ENCODE assay signal across 1 cellular context in genomic region chr2:9401059-9401547, GRCh38.
TF ChIP-seq lines count a peak whose summit lies in the region.

No MANE protein-coding gene starts in this region.

TF ChIP-seq in GM23338, 12 proteins besides CTCF, POLR2A, EP300 and RAD21 (continued from another document):
- no peak for TF ChIP-seq REST (IDR thresholded peaks at IDR 0.05; ENCODE audit: unreplicated experiment)
- no peak for TF ChIP-seq NANOG (IDR thresholded peaks at IDR 0.05; ENCODE audit: borderline replicate concordance)
- no peak for TF ChIP-seq JUNB (IDR thresholded peaks at IDR 0.05; ENCODE audit: unreplicated experiment)
- no peak for TF ChIP-seq EZH2 (IDR thresholded peaks at IDR 0.05; ENCODE audit: low read depth, unreplicated experiment)
- no peak for TF ChIP-seq ZNF114 (CRISPR knock-in tag; IDR thresholded peaks at IDR 0.05)
- no peak for TF ChIP-seq ETS1 (IDR thresholded peaks at IDR 0.05)
- TF ChIP-seq STAT1 (IDR thresholded peaks at IDR 0.05; ENCODE audit: unreplicated experiment): no peak
- TF ChIP-seq EZH2phosphoT487 (IDR thresholded peaks at IDR 0.05; ENCODE audit: unreplicated experiment): no peak
- TF ChIP-seq ZNF462 (CRISPR knock-in tag; IDR thresholded peaks at IDR 0.05): no peak
- no peak for TF ChIP-seq POLR2AphosphoS5 (IDR thresholded peaks at IDR 0.05; ENCODE audit: low read depth)
- no peak for TF ChIP-seq ZNF331 (CRISPR knock-in tag; IDR thresholded peaks at IDR 0.05; ENCODE audit: low read depth)
